In genomic region chr20:58618694-58619540, GRCh38 we compare ENCODE assay signal across 14 cellular contexts. TPM values are rescaled to one million over a fixed set of nuclear protein-coding genes. Genes with fewer than 3 reads are reported as not detected.
DNase-seq lines count a peak whose midpoint lies in the region; FAIRE-seq and TF ChIP-seq lines count a peak whose summit lies in the region.
"Had no signal": no experiment of that assay in that cellular context is flagged by ENCODE, and none has a peak within 500 bp of the region (broad histone marks: within the 10 kb centered on the region; RNA-seq: fewer than 3 reads in every experiment).

No MANE protein-coding gene starts in this region.

- H2BK20ac ChIP-seq in H9 (ENCODE audit: low read depth, low read length, poor library complexity, severe bottlenecking): no peak overlapping the region

- H4K8ac ChIP-seq in H9 (replicated peaks; ENCODE audit: insufficient read length, low read depth, low read length): no peak overlapping the region

- no peaks in the 10 kb centered on the region for H3K79me1 ChIP-seq in H9 (ENCODE audit: insufficient read depth, low read depth, low read length, poor library complexity, severe bottlenecking)

- no peak overlapping the region for H2BK120ac ChIP-seq in H9 (ENCODE audit: low read depth, low read length, poor library complexity, severe bottlenecking)

- CTCF ChIA-PET in activated naive CD4-positive, alpha-beta T cell treated with anti-CD3 and anti-CD28 coated beads for 36 hours (lab: Charles Lee): no interaction called here

- no peak overlapping the region for H3K27ac ChIP-seq in ACC112 (ENCODE audit: low read depth, low read length)
- no peak overlapping the region for H3K27ac ChIP-seq in H9 (ENCODE audit: insufficient read length, low read depth, low read length)
- H3K27ac ChIP-seq in brain microvascular endothelial cell: peak overlapping the region; percentile 61
- H3K27ac ChIP-seq: body of pancreas, C4-2B, esophagus muscularis mucosa, lower lobe of right lung, Peyer's patch had no signal

- no peaks in the 10 kb centered on the region for H3K23me2 ChIP-seq in H9 (ENCODE audit: insufficient read length, low read depth, low read length, poor library complexity, severe bottlenecking)

- no CpG with 5 or more reads among the region's 23 CpGs for WGBS in H9 (ENCODE audit: extremely low coverage, insufficient read length, low lambda C conversion rate)

- no peak overlapping the region for H3T11ph ChIP-seq in H9 (ENCODE audit: low read length)

- no peak overlapping the region for H3K18ac ChIP-seq in H9 (ENCODE audit: insufficient read length, low read depth, low read length)

- H3K79me2 ChIP-seq in ACC112 (ENCODE audit: control insufficient read depth, insufficient read depth, low read length, unreplicated experiment) (no peaks in the 10 kb centered on the region), H9 (ENCODE audit: insufficient read depth, low read length) (no peaks in the 10 kb centered on the region)

- H3K4me3 ChIP-seq in ACC112 (ENCODE audit: low read depth, low read length) (0 out of 2 replicates have a peak overlapping the region, but pooled peaks have one; percentile 6), brain microvascular endothelial cell (ENCODE audit: low read depth, low read length) (no peak overlapping the region)
- H3K4me3 ChIP-seq: body of pancreas, esophagus muscularis mucosa, lower lobe of right lung, Peyer's patch had no signal

- H4K5ac ChIP-seq in H9 (ENCODE audit: insufficient read length, low read depth, low read length): no peak overlapping the region

- no peaks in the 10 kb centered on the region for H3K36me3 ChIP-seq in ACC112 (ENCODE audit: insufficient read depth, low read length)
- no peaks in the 10 kb centered on the region for H3K36me3 ChIP-seq in brain microvascular endothelial cell (replicated peaks)
- H3K36me3 ChIP-seq: esophagus muscularis mucosa, lower lobe of right lung, Peyer's patch had no signal

- H3K36me3 Mint-ChIP-seq in H9 (ENCODE audit: insufficient read depth in 1 of 3, low read depth in 3 of 3) (peaks cover 4 to 32% (median 6%) of the 10 kb centered on the region in 3 experiments; a peak in 6 of 7 replicates), mesothelial cell of epicardium (no peaks in the 10 kb centered on the region)
- H3K36me3 Mint-ChIP-seq in activated naive CD4-positive, alpha-beta T cell treated with anti-CD3 and anti-CD28 coated beads for 36 hours (ENCODE audit: low read depth): no peaks in the 10 kb centered on the region

- no peak overlapping the region for H4K91ac ChIP-seq in H9 (ENCODE audit: insufficient read length, low read depth, low read length)

- H3K56ac ChIP-seq in H9 (ENCODE audit: insufficient read length, low read depth, low read length): no peak overlapping the region

- H3K14ac ChIP-seq in H9 (ENCODE audit: insufficient read depth, low read length): no peak overlapping the region

- H3K4me3 Mint-ChIP-seq in H9: no peak overlapping the region
- no peak overlapping the region for H3K4me3 Mint-ChIP-seq in activated naive CD4-positive, alpha-beta T cell treated with anti-CD3 and anti-CD28 coated beads for 36 hours
- no peak overlapping the region for H3K4me3 Mint-ChIP-seq in mesothelial cell of epicardium

- H2BK15ac ChIP-seq in H9 (ENCODE audit: low read depth, low read length): no peak overlapping the region

- DNase-seq in H9 (peak; percentile 72), brain microvascular endothelial cell (peak; percentile 88), iPS-NIHi11 (ENCODE audit: low spot score) (peak; percentile 76), Kasumi-1 (lab: John Stamatoyannopoulos, UW) (no peak), RCC 7860 (ENCODE audit: low spot score) (no peak), mesothelial cell of epicardium (ENCODE audit: low spot score in 2 of 2, unreplicated experiment in 2 of 2) (no peak)
- DNase-seq in activated naive CD4-positive, alpha-beta T cell treated with anti-CD3 and anti-CD28 coated beads for 36 hours: no peak
- DNase-seq: HCEC 1CT, lower lobe of right lung had no signal

- TF ChIP-seq CTCF in H9 (conservative IDR thresholded peaks at IDR 0.05) (no peak), brain microvascular endothelial cell (IDR thresholded peaks at IDR 0.05; ENCODE audit: low read depth, low read length, missing control alignments) (no peak), mesothelial cell of epicardium (IDR thresholded peaks at IDR 0.05; ENCODE audit: unreplicated experiment) (no peak)

- H2AFZ ChIP-seq in ACC112 (ENCODE audit: low read length, unreplicated experiment) (no peak overlapping the region), H9 (ENCODE audit: low read length) (no peak overlapping the region)

- H3K4me1 ChIP-seq in ACC112 (ENCODE audit: control insufficient read depth, insufficient read depth, low read length, unreplicated experiment) (peaks cover 6% of the 10 kb centered on the region), H9 (ENCODE audit: insufficient read depth, low read length) (no peaks in the 10 kb centered on the region)
- H3K4me1 ChIP-seq: body of pancreas, lower lobe of right lung, Peyer's patch had no signal

- in situ Hi-C loops in brain microvascular endothelial cell (cut with HindIII; ENCODE audit: low pct_ligation_motif_present, low sequenced_read_pairs): no loop called here

- H3K27ac Mint-ChIP-seq in H9 (peak overlapping the region in 2 of 3 experiments; percentile 78 to 80; a peak in 3 of 7 replicates), mesothelial cell of epicardium (no peak overlapping the region)
- no peak overlapping the region for H3K27ac Mint-ChIP-seq in activated naive CD4-positive, alpha-beta T cell treated with anti-CD3 and anti-CD28 coated beads for 36 hours

- H3K27me3 Mint-ChIP-seq in H9 (ENCODE audit: low read depth) (peaks cover 43% of the 10 kb centered on the region), mesothelial cell of epicardium (ENCODE audit: low read depth) (peaks cover 5% of the 10 kb centered on the region)
- peaks cover 13% of the 10 kb centered on the region for H3K27me3 Mint-ChIP-seq in activated naive CD4-positive, alpha-beta T cell treated with anti-CD3 and anti-CD28 coated beads for 36 hours (ENCODE audit: low read depth)

- no peak overlapping the region for H3K4me2 ChIP-seq in H9 (ENCODE audit: insufficient read depth, insufficient read length, low read length)

- H3K23ac ChIP-seq in H9 (ENCODE audit: insufficient read length, low read depth, low read length): no peak overlapping the region

- intact Hi-C loops in activated naive CD4-positive, alpha-beta T cell treated with anti-CD3 and anti-CD28 coated beads for 36 hours (cut with micrococcal nuclease): no loop called here

- H3K9me3 Mint-ChIP-seq in H9: peaks cover 10 to 40% of the 10 kb centered on the region in 2 experiments
- no peaks in the 10 kb centered on the region for H3K9me3 Mint-ChIP-seq in activated naive CD4-positive, alpha-beta T cell treated with anti-CD3 and anti-CD28 coated beads for 36 hours
- peaks cover 5% of the 10 kb centered on the region for H3K9me3 Mint-ChIP-seq in mesothelial cell of epicardium

- H3K9ac ChIP-seq in H9 (ENCODE audit: extremely low read depth, insufficient read length, low read length): no peak overlapping the region

- no peak for FAIRE-seq in RCC 7860 (lab: Jason Lieb, UNC)

- H3K27me3 ChIP-seq in ACC112 (ENCODE audit: insufficient read depth, low read length) (no peaks in the 10 kb centered on the region), H9 (ENCODE audit: insufficient read depth, low read length) (no peaks in the 10 kb centered on the region; the same call in 1 of the 2 replicates), brain microvascular endothelial cell (replicated peaks) (no peaks in the 10 kb centered on the region)
- H3K27me3 ChIP-seq: body of pancreas, esophagus muscularis mucosa, Peyer's patch had no signal

- H2BK12ac ChIP-seq in H9 (ENCODE audit: insufficient read length, low read depth, low read length): no peak overlapping the region

- no peak overlapping the region for H2BK5ac ChIP-seq in H9 (ENCODE audit: insufficient read length, low read length)

- no peak overlapping the region for H3K4ac ChIP-seq in H9 (ENCODE audit: low read depth, low read length)

- H4K20me1 ChIP-seq in H9 (ENCODE audit: control insufficient read depth, insufficient read depth, insufficient read length): no peaks in the 10 kb centered on the region

- H3K9me3 ChIP-seq in H9 (ENCODE audit: control insufficient read depth, low read depth, low read length): peaks cover 15% of the 10 kb centered on the region
- H3K9me3 ChIP-seq: body of pancreas, esophagus muscularis mucosa, lower lobe of right lung, Peyer's patch had no signal

- H3K4me1 Mint-ChIP-seq in H9 (peaks cover 15 to 16% of the 10 kb centered on the region in 2 experiments), mesothelial cell of epicardium (peaks cover 9% of the 10 kb centered on the region)
- H3K4me1 Mint-ChIP-seq in activated naive CD4-positive, alpha-beta T cell treated with anti-CD3 and anti-CD28 coated beads for 36 hours (ENCODE audit: low read depth): no peaks in the 10 kb centered on the region

- H2AK5ac ChIP-seq in H9 (ENCODE audit: insufficient read length, low read length): no peak overlapping the region

RNA-seq across cellular contexts. Expression of gene STX16, which starts 32.2 kb away (rescaled TPM):
- 81.4 and 87.8 TPM in 2 replicates for total RNA-seq in H9 (2021)
- total RNA-seq in activated naive CD4-positive, alpha-beta T cell treated with anti-CD3 and anti-CD28 coated beads for 36 hours: 100 to 1,000 TPM; 127 TPM
- 85.9 to 87.5 TPM (median 86.1 TPM) in 3 replicates for total RNA-seq in mesothelial cell of epicardium

Comparison
In these comparisons a context has a peak if more than half of its experiments do, and no peak if none do; other contexts are left out.
1. DNase-seq: peak in H9 (single experiment), brain microvascular endothelial cell (single experiment) and iPS-NIHi11 (single experiment); none in activated naive CD4-positive, alpha-beta T cell treated with anti-CD3 and anti-CD28 coated beads for 36 hours (single experiment), Kasumi-1 (0 of 2), RCC 7860 (single experiment) and mesothelial cell of epicardium (0 of 2).
2. H3K27ac Mint-ChIP-seq: peak in H9 (2 of 3); none in activated naive CD4-positive, alpha-beta T cell treated with anti-CD3 and anti-CD28 coated beads for 36 hours (single experiment) and mesothelial cell of epicardium (single experiment).